ENCODE assay signal across 8 cellular contexts in the genomic region with DNA sequence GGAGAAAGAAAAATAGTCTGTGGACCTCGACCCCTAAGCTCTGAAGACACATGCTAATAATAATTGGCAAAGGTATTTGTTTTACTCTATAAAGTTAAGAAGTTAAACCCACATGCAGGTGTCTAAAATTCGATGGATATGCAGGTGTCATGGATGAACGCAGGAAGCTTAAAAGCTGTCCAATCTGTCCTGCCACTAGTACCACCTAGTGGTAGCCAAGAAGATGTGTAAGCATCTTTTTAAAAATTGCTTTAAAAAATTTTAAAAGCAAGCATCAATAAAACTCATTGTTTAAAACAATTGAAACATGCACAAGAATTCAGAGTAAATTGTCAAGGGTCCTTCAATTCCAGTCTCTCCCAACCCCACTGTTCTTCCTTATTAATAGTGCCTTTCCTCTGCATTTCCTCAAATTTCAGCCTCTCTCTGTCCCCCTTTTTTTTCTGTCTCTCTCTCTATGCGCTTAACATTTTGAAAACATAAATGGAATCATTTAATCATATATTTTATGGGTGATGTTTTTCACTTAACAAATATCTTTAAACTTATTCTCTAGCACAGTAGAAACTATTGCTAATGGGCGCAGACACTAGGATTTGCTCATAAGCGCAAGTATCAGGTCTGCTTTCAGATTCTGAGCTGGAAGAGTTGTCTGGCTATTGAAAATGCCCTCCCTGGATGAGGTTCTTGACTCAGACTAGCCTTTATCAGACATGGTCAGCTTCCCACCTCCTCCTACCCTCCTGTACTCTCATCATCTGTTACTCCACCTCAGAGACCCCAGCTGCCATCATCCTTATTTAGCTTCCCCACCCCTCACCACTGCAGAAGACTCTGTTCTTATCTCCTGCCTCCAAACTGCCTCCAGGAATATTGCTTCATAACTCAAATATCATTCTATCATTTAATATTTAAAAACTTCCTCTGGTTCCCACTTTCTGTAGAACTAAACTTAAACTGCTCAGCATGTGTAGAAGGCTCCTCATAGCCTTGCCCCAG. TPM values are rescaled to one million over a fixed set of nuclear protein-coding genes. Genes with fewer than 3 reads are reported as not detected.
DNase-seq lines count a peak whose midpoint lies in the region; ATAC-seq and TF ChIP-seq lines count a peak whose summit lies in the region.

No MANE protein-coding gene starts in this region.

- no peaks in the 10 kb centered on the region for H3K9me3 ChIP-seq in BE2C

- DNase-seq in BE2C = peak; percentile 14
- peak; percentile 4 for DNase-seq in GF-D8 (lab: John Stamatoyannopoulos, UW)
- peak; percentile 4 for DNase-seq in NCI-H1417 treated with DMSO at 0.1 percent for 48 hours (lab: John Stamatoyannopoulos, UW)
- DNase-seq in activated CD8-positive, alpha-beta T cell treated with anti-CD3 and anti-CD28 coated beads for 36 hours = peak; percentile 16
- DNase-seq in iPS-NIHi7 (ENCODE audit: extremely low spot score) = peak; percentile 60
- no peak for DNase-seq in type B pancreatic cell (ENCODE audit: extremely low spot score, unreplicated experiment)
- DNase-seq in occipital lobe (lab: John Stamatoyannopoulos, UW) = no peak

- H3K4me1 Mint-ChIP-seq in activated CD8-positive, alpha-beta T cell treated with anti-CD3 and anti-CD28 coated beads for 36 hours (ENCODE audit: low read depth) = no peaks in the 10 kb centered on the region
- peaks cover 22% of the 10 kb centered on the region for H3K4me1 Mint-ChIP-seq in type B pancreatic cell (ENCODE audit: unreplicated experiment)

- CTCF ChIA-PET in activated CD8-positive, alpha-beta T cell treated with anti-CD3 and anti-CD28 coated beads for 36 hours (lab: Charles Lee) = interaction anchor here (0.7 to 10.4 kb wide), 38 partner anchors 9 to 221 kb away, joined by 3 to 114 read pairs (median 5); a partner anchor contains a TSS

- H3K4me1 ChIP-seq in BE2C = no peaks in the 10 kb centered on the region

- peak; percentile 67 for ATAC-seq in activated CD8-positive, alpha-beta T cell treated with anti-CD3 and anti-CD28 coated beads for 36 hours
- no peak for ATAC-seq in HG03159 (IDR thresholded peaks at IDR 0.05; ENCODE audit: unreplicated experiment)

- H3K4me3 Mint-ChIP-seq in activated CD8-positive, alpha-beta T cell treated with anti-CD3 and anti-CD28 coated beads for 36 hours = no peak overlapping the region
- H3K4me3 Mint-ChIP-seq in type B pancreatic cell = no peak overlapping the region

- H3K9me3 Mint-ChIP-seq in activated CD8-positive, alpha-beta T cell treated with anti-CD3 and anti-CD28 coated beads for 36 hours = no peaks in the 10 kb centered on the region
- H3K9me3 Mint-ChIP-seq in type B pancreatic cell = no peaks in the 10 kb centered on the region

- H3K27me3 Mint-ChIP-seq in activated CD8-positive, alpha-beta T cell treated with anti-CD3 and anti-CD28 coated beads for 36 hours = peaks cover 24% of the 10 kb centered on the region
- H3K27me3 Mint-ChIP-seq in type B pancreatic cell = no peaks in the 10 kb centered on the region

- POLR2A ChIA-PET in activated CD8-positive, alpha-beta T cell treated with anti-CD3 and anti-CD28 coated beads for 36 hours (lab: Charles Lee) = interaction anchor here (1.0 kb wide), 1 partner anchor 160 kb away, joined by 4 read pairs; no protein-coding TSS in a partner anchor

- intact Hi-C loops in activated CD8-positive, alpha-beta T cell treated with anti-CD3 and anti-CD28 coated beads for 36 hours (cut with micrococcal nuclease) = loop anchor here (2.0 kb wide), 1 partner anchor 160 kb away; no protein-coding TSS in a partner anchor

- H3K27me3 ChIP-seq in BE2C = no peaks in the 10 kb centered on the region

- H3K4me3 ChIP-seq in BE2C (ENCODE audit: low read depth, low read length) = no peak overlapping the region

- no peak overlapping the region for H3K27ac Mint-ChIP-seq in activated CD8-positive, alpha-beta T cell treated with anti-CD3 and anti-CD28 coated beads for 36 hours
- no peak overlapping the region for H3K27ac Mint-ChIP-seq in type B pancreatic cell

- peak; percentile 66 for TF ChIP-seq CTCF in BE2C (IDR thresholded peaks at IDR 0.05; ENCODE audit: low read depth, low read length)
- peak; percentile 80 for TF ChIP-seq CTCF in activated CD8-positive, alpha-beta T cell treated with anti-CD3 and anti-CD28 coated beads for 36 hours (IDR thresholded peaks at IDR 0.05)
- TF ChIP-seq CTCF in type B pancreatic cell (conservative IDR thresholded peaks at IDR 0.05) = peak; percentile 85

- H3K36me3 ChIP-seq in BE2C = no peaks in the 10 kb centered on the region

- no peaks in the 10 kb centered on the region for H3K36me3 Mint-ChIP-seq in activated CD8-positive, alpha-beta T cell treated with anti-CD3 and anti-CD28 coated beads for 36 hours (ENCODE audit: low read depth)
- no peaks in the 10 kb centered on the region for H3K36me3 Mint-ChIP-seq in type B pancreatic cell

RNA-seq across cellular contexts. Expression of a gene that starts 30.8 kb away (rescaled TPM):
- polyA plus RNA-seq in BE2C (2012; ENCODE audit: insufficient read depth, insufficient read length, low read depth) = 27.0 TPM
- total RNA-seq in activated CD8-positive, alpha-beta T cell treated with anti-CD3 and anti-CD28 coated beads for 36 hours = 10 to 100 TPM; 72.7 to 73.7 TPM
- total RNA-seq in type B pancreatic cell (ENCODE audit: low replicate concordance) = 46.3 and 46.5 TPM in 2 replicates
- total RNA-seq in occipital lobe = 67.7 TPM

RNA-seq across cellular contexts. Expression of a gene that starts 36.6 kb away (rescaled TPM):
- polyA plus RNA-seq in BE2C (2012; ENCODE audit: insufficient read depth, insufficient read length, low read depth) = 31.8 TPM
- total RNA-seq in activated CD8-positive, alpha-beta T cell treated with anti-CD3 and anti-CD28 coated beads for 36 hours = not detected
- 0.36 and 15.0 TPM in 2 replicates for total RNA-seq in type B pancreatic cell (ENCODE audit: low replicate concordance)
- 74.2 TPM for total RNA-seq in occipital lobe

Comparison
In these comparisons a context has a peak if more than half of its experiments do, and no peak if none do; other contexts are left out.
1. DNase-seq: peak in BE2C (single experiment), GF-D8 (single experiment), NCI-H1417 treated with DMSO at 0.1 percent for 48 hours (single experiment), activated CD8-positive, alpha-beta T cell treated with anti-CD3 and anti-CD28 coated beads for 36 hours (single experiment) and iPS-NIHi7 (single experiment); none in type B pancreatic cell (single experiment) and occipital lobe (single experiment).
2. Peak in every context shown above with its lines, with median percentiles within 50 percentile points of each other: CTCF ChIP-seq.